Comparison of ENCODE assay signal across 10 cellular contexts in the genomic region with DNA sequence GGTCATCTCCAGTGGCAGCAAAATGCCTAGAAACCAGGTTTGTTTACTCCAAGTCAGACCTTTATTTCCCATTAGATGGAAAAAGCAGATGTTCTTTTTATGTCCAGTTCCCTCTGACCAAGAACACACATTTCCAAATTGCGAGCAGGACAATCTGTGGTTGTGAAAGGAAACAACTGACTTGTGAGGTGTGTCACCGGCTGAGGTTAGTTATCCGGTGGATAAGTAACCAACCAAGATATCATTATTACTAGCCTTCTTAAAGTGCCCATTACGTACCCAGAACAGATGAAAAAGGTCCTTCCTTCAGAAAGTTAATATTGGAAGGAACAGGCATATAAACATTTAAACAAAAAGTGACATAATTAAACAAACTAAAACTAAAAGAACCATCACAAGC.
A peak's percentile ranks its signal among the peaks of the same experiment; 100 is the strongest.
DNase-seq lines count a peak whose midpoint lies in the region; ATAC-seq and TF ChIP-seq lines count a peak whose summit lies in the region.
"Had no signal": no experiment of that assay in that cellular context is flagged by ENCODE, and none has a peak within 500 bp of the region (broad histone marks: within the 10 kb centered on the region; RNA-seq: fewer than 3 reads in every experiment).

No MANE protein-coding gene starts in this region.

- peak overlapping the region; percentile 31 for H3K4me2 ChIP-seq in mammary epithelial cell (ENCODE audit: insufficient read depth, low read depth, low read length)
- H3K4me2 ChIP-seq in H9 (ENCODE audit: insufficient read depth, insufficient read length, low read length), result no peak overlapping the region

- H3K79me1 ChIP-seq in H9 (ENCODE audit: insufficient read depth, low read depth, low read length, poor library complexity, severe bottlenecking), result no peaks in the 10 kb centered on the region

- no peaks in the 10 kb centered on the region for H3K27me3 ChIP-seq in mammary epithelial cell (ENCODE audit: insufficient read depth, low read length)
- H3K27me3 ChIP-seq in prostate gland (replicated peaks; ENCODE audit: insufficient read depth), result no peaks in the 10 kb centered on the region
- no peaks in the 10 kb centered on the region for H3K27me3 ChIP-seq in H9 (ENCODE audit: insufficient read depth, low read length)

- BruUV-seq in mammary epithelial cell (replicated peaks; lab: Mats Ljungman, UMichigan), result no TSS peak

- no peak overlapping the region for H4K5ac ChIP-seq in H9 (ENCODE audit: insufficient read length, low read depth, low read length)

- in situ Hi-C loops in mammary epithelial cell (cut with MboI; ENCODE audit: low sequenced_read_pairs in 2 of 2), result loop anchor here (5.0 to 10.0 kb wide), 6 partner anchors 251 to 658 kb away; no protein-coding TSS in a partner anchor

- H3K14ac ChIP-seq in H9 (ENCODE audit: insufficient read depth, low read length), result no peak overlapping the region

- H3T11ph ChIP-seq in H9 (ENCODE audit: low read length), result no peak overlapping the region

- H2AFZ ChIP-seq in mammary epithelial cell (ENCODE audit: low read depth, low read length), result no peak overlapping the region
- no peak overlapping the region for H2AFZ ChIP-seq in H9 (ENCODE audit: low read length)

- no peaks in the 10 kb centered on the region for H3K36me3 Mint-ChIP-seq in H9 (ENCODE audit: insufficient read depth in 1 of 3, low read depth in 3 of 3)

- H2BK5ac ChIP-seq in H9 (ENCODE audit: insufficient read length, low read length), result no peak overlapping the region

- no peak overlapping the region for H2BK120ac ChIP-seq in H9 (ENCODE audit: low read depth, low read length, poor library complexity, severe bottlenecking)

- no peak overlapping the region for H4K8ac ChIP-seq in H9 (replicated peaks; ENCODE audit: insufficient read length, low read depth, low read length)

- H2AK5ac ChIP-seq in H9 (ENCODE audit: insufficient read length, low read length), result no peak overlapping the region

- ATAC-seq in GM18858 (IDR thresholded peaks at IDR 0.05; ENCODE audit: unreplicated experiment), result peak; percentile 40
- ATAC-seq in HG03045 (IDR thresholded peaks at IDR 0.05; ENCODE audit: unreplicated experiment), result peak; percentile 63

- no peak for TF ChIP-seq POLR2A in prostate gland (IDR thresholded peaks at IDR 0.05)

- no peaks in the 10 kb centered on the region for H4K20me1 ChIP-seq in mammary epithelial cell (ENCODE audit: insufficient read depth, low read length)
- H4K20me1 ChIP-seq in H9 (ENCODE audit: control insufficient read depth, insufficient read depth, insufficient read length), result no peaks in the 10 kb centered on the region

- H3K4ac ChIP-seq in H9 (ENCODE audit: low read depth, low read length), result no peak overlapping the region

- no peak overlapping the region for H3K4me3 Mint-ChIP-seq in H9
- H3K4me3 Mint-ChIP-seq: activated naive CD8-positive, alpha-beta T cell had no signal

- H3K27me3 Mint-ChIP-seq in H9 (ENCODE audit: low read depth), result no peaks in the 10 kb centered on the region
- H3K27me3 Mint-ChIP-seq: activated naive CD8-positive, alpha-beta T cell had no signal

- H2BK20ac ChIP-seq in H9 (ENCODE audit: low read depth, low read length, poor library complexity, severe bottlenecking), result no peak overlapping the region

- H3K4me3 ChIP-seq in mammary epithelial cell (replicated peaks in 1 of 3; ENCODE audit: insufficient read depth in 1 of 3, low read depth in 2 of 3, low read length in 3 of 3), result no peak overlapping the region
- no peak overlapping the region for H3K4me3 ChIP-seq in prostate gland

- H3K27ac ChIP-seq in mammary epithelial cell (ENCODE audit: insufficient read depth, low read depth, low read length) (peak overlapping the region; percentile 18), prostate gland (peak overlapping the region; percentile 67 to 69), H9 (ENCODE audit: insufficient read length, low read depth, low read length) (no peak overlapping the region)

- H3K18ac ChIP-seq in H9 (ENCODE audit: insufficient read length, low read depth, low read length), result no peak overlapping the region

- dilution Hi-C loops in mammary epithelial cell (cut with HindIII; ENCODE audit: low sequenced_read_pairs), result no loop called here

- H3K56ac ChIP-seq in H9 (ENCODE audit: insufficient read length, low read depth, low read length), result no peak overlapping the region

- H4K91ac ChIP-seq in H9 (ENCODE audit: insufficient read length, low read depth, low read length), result no peak overlapping the region

- H3K79me2 ChIP-seq in mammary epithelial cell (ENCODE audit: insufficient read depth, low read length) (no peaks in the 10 kb centered on the region), H9 (ENCODE audit: insufficient read depth, low read length) (no peaks in the 10 kb centered on the region)

- no peaks in the 10 kb centered on the region for H3K9me3 ChIP-seq in mammary epithelial cell (replicated peaks; ENCODE audit: insufficient read depth, low read length)
- no peaks in the 10 kb centered on the region for H3K9me3 ChIP-seq in prostate gland
- H3K9me3 ChIP-seq in H9 (ENCODE audit: control insufficient read depth, low read depth, low read length), result no peaks in the 10 kb centered on the region

- 49% methylated on average over 4 of the region's 4 CpGs for WGBS in mammary epithelial cell (ENCODE audit: low coverage, missing lambda C conversion rate)
- 12% methylated on average over 4 of the region's 4 CpGs for WGBS in prostate gland
- no CpG with 5 or more reads among the region's 4 CpGs for WGBS in H9 (ENCODE audit: extremely low coverage, insufficient read length, low lambda C conversion rate)

- no peaks in the 10 kb centered on the region for H3K9me3 Mint-ChIP-seq in H9

- H2BK15ac ChIP-seq in H9 (ENCODE audit: low read depth, low read length), result no peak overlapping the region

- H3K4me1 Mint-ChIP-seq in H9, result peaks cover 2 to 6% of the 10 kb centered on the region in 2 experiments; a peak in 3 of 4 replicates

- intact Hi-C loops in mammary epithelial cell (cut with micrococcal nuclease), result loop anchor here (5.0 kb wide), 1 partner anchor 59 kb away; no protein-coding TSS in a partner anchor
- intact Hi-C loops in prostate gland (cut with DNase I), result loop anchor here (2.0 to 5.0 kb wide), 3 partner anchors 508 to 656 kb away; no protein-coding TSS in a partner anchor

- H3K36me3 ChIP-seq in mammary epithelial cell (ENCODE audit: insufficient read depth, low read length) (peaks cover 2% of the 10 kb centered on the region), prostate gland (no peaks in the 10 kb centered on the region)

- H3K23me2 ChIP-seq in H9 (ENCODE audit: insufficient read length, low read depth, low read length, poor library complexity, severe bottlenecking), result no peaks in the 10 kb centered on the region

- no peak overlapping the region for H3K23ac ChIP-seq in H9 (ENCODE audit: insufficient read length, low read depth, low read length)

- TF ChIP-seq CTCF in mammary epithelial cell (conservative IDR thresholded peaks at IDR 0.05 in 1 of 2, IDR thresholded peaks at IDR 0.05 in 1 of 2; ENCODE audit: extremely low read depth in 1 of 2, insufficient read depth in 1 of 2, low read depth in 1 of 2, low read length in 2 of 2), result no peak
- TF ChIP-seq CTCF in prostate gland (IDR thresholded peaks at IDR 0.05), result no peak
- TF ChIP-seq CTCF in H9 (conservative IDR thresholded peaks at IDR 0.05), result no peak

- H3K27ac Mint-ChIP-seq in H9, result peak overlapping the region in 1 of 3 experiments; percentile 41; a peak in 1 of 7 replicates
- H3K27ac Mint-ChIP-seq: activated naive CD8-positive, alpha-beta T cell had no signal

- H3K9ac ChIP-seq in mammary epithelial cell (ENCODE audit: insufficient read depth, low read length), result no peak overlapping the region
- no peak overlapping the region for H3K9ac ChIP-seq in H9 (ENCODE audit: extremely low read depth, insufficient read length, low read length)

- CTCF ChIA-PET in mammary epithelial cell (lab: Charles Lee; ENCODE audit: low non-redundant PET), result no interaction called here

- H2BK12ac ChIP-seq in H9 (ENCODE audit: insufficient read length, low read depth, low read length), result no peak overlapping the region

- H3K4me1 ChIP-seq in mammary epithelial cell (ENCODE audit: insufficient read depth, low read length) (peaks cover 14% of the 10 kb centered on the region), prostate gland (replicated peaks) (no peaks in the 10 kb centered on the region), H9 (ENCODE audit: insufficient read depth, low read length) (no peaks in the 10 kb centered on the region)

- DNase-seq in mammary epithelial cell, result peak; percentile 73
- no peak for DNase-seq in prostate gland (ENCODE audit: low spot score)
- no peak for DNase-seq in activated naive CD4-positive, alpha-beta T cell treated with Interleukin-2 at 50 U/mL for 16 hours
- no peak for DNase-seq in NCI-H1417 treated with DMSO at 0.1 percent for 48 hours (lab: John Stamatoyannopoulos, UW)
- no peak for DNase-seq in H9
- DNase-seq in GDM1 (lab: John Stamatoyannopoulos, UW), result no peak
- DNase-seq: NCI-H524 had no signal
